Comparison of ENCODE assay signal across 28 cellular contexts in the genomic region with DNA sequence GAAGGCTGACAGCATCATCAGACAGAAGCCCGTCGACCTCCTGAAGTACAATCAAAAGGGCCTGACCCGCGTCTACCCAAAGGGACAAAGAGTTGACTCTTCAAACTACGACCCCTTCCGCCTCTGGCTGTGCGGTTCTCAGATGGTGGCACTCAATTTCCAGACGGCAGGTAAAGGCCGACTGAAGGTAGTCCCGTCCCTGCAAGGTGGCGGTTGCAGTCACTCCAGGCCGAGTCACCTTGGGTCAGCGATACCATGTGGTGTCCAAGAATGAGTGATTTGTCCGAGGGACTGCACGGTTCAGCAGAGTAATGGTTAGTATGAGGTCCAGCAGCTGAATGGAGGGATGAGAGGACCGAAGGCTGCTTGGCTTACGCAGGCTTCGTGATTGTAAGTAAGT.
"Had no signal": no experiment of that assay in that cellular context is flagged by ENCODE, and none has a peak within 500 bp of the region (broad histone marks: within the 10 kb centered on the region; RNA-seq: fewer than 3 reads in every experiment).

No MANE protein-coding gene starts in this region.

- H3K4me1 Mint-ChIP-seq: activated CD4-positive, alpha-beta T cell treated with anti-CD3 and anti-CD28 coated beads, Interleukin-2, amount 10 ng/mL, durations not matched to agents 24 days and 14 days; activated naive CD8-positive, alpha-beta T cell treated with anti-CD3 and anti-CD28 coated beads for 36 hours; activated T-helper 17 cell treated with anti-CD3 and anti-CD28 coated beads, Interleukin-2, amount 50 U/mL, for 72 hours had no signal

- DNase-seq: activated CD4-positive, alpha-beta T cell treated with anti-CD3 and anti-CD28 coated beads, Interleukin-2, amount 10 ng/mL, durations not matched to agents 24 days and 14 days; activated CD4-positive, alpha-beta T cell treated with anti-CD3 and anti-CD28 coated beads, Interleukin-2, amount 50 U/mL, for 4 hours; activated CD8-positive, alpha-beta T cell treated with anti-CD3 and anti-CD28 coated beads for 36 hours; activated effector memory CD4-positive, alpha-beta T cell treated with anti-CD3 and anti-CD28 coated beads, Interleukin-2, amount 50 U/mL, for 16 hours; activated naive CD4-positive, alpha-beta T cell; activated naive CD4-positive, alpha-beta T cell treated with anti-CD3 and anti-CD28 coated beads, Interleukin-2, amount 50 U/mL, for 16 hours; activated naive CD8-positive, alpha-beta T cell treated with anti-CD3 and anti-CD28 coated beads for 36 hours; activated T-cell treated with anti-CD3 and anti-CD28 coated beads, Interleukin-2, amount 50 U/mL, for 1 hour; activated T-cell treated with anti-CD3 and anti-CD28 coated beads, Interleukin-2, amount 50 U/mL, for 72 hours; amniotic stem cell; aorta; brain microvascular endothelial cell; central memory CD4-positive, alpha-beta T cell; NCI-H1105; NCI-H1417 treated with DMSO at 0.1 percent for 48 hours; NCI-H187 treated with DMSO at 0.1 percent for 48 hours; NCI-H2081; NCI-H226; NCI-H446 treated with DMSO at 0.1 percent for 48 hours; NCI-H524; NCI-H69; NCI-H82; SHP77; SJCRH30 had no signal

- H3K4me1 ChIP-seq: SJCRH30 had no signal

- H3K9me3 Mint-ChIP-seq: activated CD4-positive, alpha-beta T cell treated with anti-CD3 and anti-CD28 coated beads, Interleukin-2, amount 10 ng/mL, durations not matched to agents 24 days and 14 days; activated CD8-positive, alpha-beta T cell treated with anti-CD3 and anti-CD28 coated beads for 36 hours; activated naive CD8-positive, alpha-beta T cell treated with anti-CD3 and anti-CD28 coated beads for 36 hours; activated T-cell treated with anti-CD3 and anti-CD28 coated beads, Interleukin-2, amount 50 U/mL, for 72 hours; activated T-helper 17 cell treated with anti-CD3 and anti-CD28 coated beads, Interleukin-2, amount 50 U/mL, for 72 hours; T-helper 2 cell treated with Interferon-gamma antibody and Interleukin-4, amounts not matched to agents 5 μg/mL and 100 μg/mL, for 36 hours had no signal

- H3K36me3 Mint-ChIP-seq: activated naive CD8-positive, alpha-beta T cell treated with anti-CD3 and anti-CD28 coated beads for 36 hours had no signal

- H3K27me3 Mint-ChIP-seq: activated CD4-positive, alpha-beta T cell treated with anti-CD3 and anti-CD28 coated beads, Interleukin-2, amount 10 ng/mL, durations not matched to agents 24 days and 14 days; activated CD8-positive, alpha-beta T cell treated with anti-CD3 and anti-CD28 coated beads for 36 hours; activated naive CD8-positive, alpha-beta T cell treated with anti-CD3 and anti-CD28 coated beads for 36 hours; activated T-helper 17 cell treated with anti-CD3 and anti-CD28 coated beads, Interleukin-2, amount 50 U/mL, for 72 hours had no signal

- H3K27me3 ChIP-seq: brain microvascular endothelial cell, SJCRH30 had no signal

- H3K9me3 ChIP-seq: SJCRH30 had no signal

- H3K27ac Mint-ChIP-seq: activated CD4-positive, alpha-beta T cell treated with anti-CD3 and anti-CD28 coated beads, Interleukin-2, amount 10 ng/mL, durations not matched to agents 24 days and 14 days; activated CD8-positive, alpha-beta T cell treated with anti-CD3 and anti-CD28 coated beads for 36 hours; activated naive CD8-positive, alpha-beta T cell treated with anti-CD3 and anti-CD28 coated beads for 36 hours; activated T-cell treated with anti-CD3 and anti-CD28 coated beads, Interleukin-2, amount 50 U/mL, for 72 hours; activated T-helper 17 cell treated with anti-CD3 and anti-CD28 coated beads, Interleukin-2, amount 50 U/mL, for 72 hours; T-helper 2 cell treated with Interferon-gamma antibody and Interleukin-4, amounts not matched to agents 5 μg/mL and 100 μg/mL, for 36 hours had no signal

- H3K4me3 Mint-ChIP-seq: activated CD4-positive, alpha-beta T cell treated with anti-CD3 and anti-CD28 coated beads, Interleukin-2, amount 10 ng/mL, durations not matched to agents 24 days and 14 days; activated CD8-positive, alpha-beta T cell treated with anti-CD3 and anti-CD28 coated beads for 36 hours; activated naive CD8-positive, alpha-beta T cell treated with anti-CD3 and anti-CD28 coated beads for 36 hours; activated T-cell treated with anti-CD3 and anti-CD28 coated beads, Interleukin-2, amount 50 U/mL, for 72 hours; activated T-helper 17 cell treated with anti-CD3 and anti-CD28 coated beads, Interleukin-2, amount 50 U/mL, for 72 hours; T-helper 2 cell treated with Interferon-gamma antibody and Interleukin-4, amounts not matched to agents 5 μg/mL and 100 μg/mL, for 36 hours had no signal

- H3K27ac ChIP-seq: brain microvascular endothelial cell, SJCRH30, SK-N-MC had no signal

- H3K4me3 ChIP-seq: SJCRH30, SK-N-MC had no signal

- ATAC-seq: activated CD8-positive, alpha-beta T cell treated with anti-CD3 and anti-CD28 coated beads for 36 hours; activated T-cell treated with anti-CD3 and anti-CD28 coated beads, Interleukin-2, amount 50 U/mL, for 72 hours; Panc1 had no signal

- H3K36me3 ChIP-seq: brain microvascular endothelial cell, SJCRH30 had no signal
